Comparison of ENCODE assay signal across 8 cellular contexts in genomic region chr3:129195731-129196256, GRCh38. TPM values are rescaled to one million over a fixed set of nuclear protein-coding genes. Genes with fewer than 3 reads are reported as not detected.
DNase-seq lines count a peak whose midpoint lies in the region; ATAC-seq and TF ChIP-seq lines count a peak whose summit lies in the region.

No MANE protein-coding gene starts in this region.

- peak overlapping the region; percentile 76 to 86 (median 76) for H3K27ac ChIP-seq in esophagus muscularis mucosa (replicated peaks in 1 of 4)

- no peaks in the 10 kb centered on the region for H3K9me3 ChIP-seq in esophagus muscularis mucosa

- no peaks in the 10 kb centered on the region for H3K27me3 ChIP-seq in esophagus muscularis mucosa

- intact Hi-C loops in esophagus muscularis mucosa (cut with DNase I), result no loop called here

- ATAC-seq in GM21786 (IDR thresholded peaks at IDR 0.05; ENCODE audit: unreplicated experiment), result no peak

- no peaks in the 10 kb centered on the region for H3K27me3 Mint-ChIP-seq in neural crest cell (ENCODE audit: low read depth)

- H3K4me3 ChIP-seq in esophagus muscularis mucosa, result peak overlapping the region; percentile 12 to 33 (median 20)

- in situ Hi-C loops in G401 (cut with HindIII; ENCODE audit: low sequenced_read_pairs), result no loop called here

- TF ChIP-seq EP300 in esophagus muscularis mucosa (IDR thresholded peaks at IDR 0.05), result no peak

- no peak for TF ChIP-seq POLR2A in esophagus muscularis mucosa (IDR thresholded peaks at IDR 0.05; ENCODE audit: low read depth)

- H3K36me3 ChIP-seq in esophagus muscularis mucosa, result no peaks in the 10 kb centered on the region

- WGBS in esophagus muscularis mucosa, result 32% methylated on average over 6 of the region's 6 CpGs

- no peaks in the 10 kb centered on the region for H3K36me3 Mint-ChIP-seq in neural crest cell (ENCODE audit: low read depth)

- TF ChIP-seq CTCF in esophagus muscularis mucosa (IDR thresholded peaks at IDR 0.05), result no peak
- no peak for TF ChIP-seq CTCF in neural crest cell (conservative IDR thresholded peaks at IDR 0.05)

- H3K27ac Mint-ChIP-seq in neural crest cell (ENCODE audit: unreplicated experiment), result peak overlapping the region; percentile 2

- H3K4me1 ChIP-seq in esophagus muscularis mucosa, result peaks cover 28 to 32% (median 31%) of the 10 kb centered on the region in 4 donors

- no peaks in the 10 kb centered on the region for H3K9me3 Mint-ChIP-seq in neural crest cell

- H3K4me3 Mint-ChIP-seq in neural crest cell, result no peak overlapping the region

- H3K4me1 Mint-ChIP-seq in neural crest cell, result no peaks in the 10 kb centered on the region

- peak; percentile 94 for DNase-seq in G401 (ENCODE audit: low spot score)
- peak; percentile 84 for DNase-seq in RPMI8226
- DNase-seq in esophagus muscularis mucosa (ENCODE audit: extremely low spot score), result no peak
- no peak for DNase-seq in neural crest cell (ENCODE audit: low read depth, low spot score)
- no peak for DNase-seq in NCI-H1930 (lab: John Stamatoyannopoulos, UW)
- no peak for DNase-seq in HT-29 (ENCODE audit: low spot score)
- no peak for DNase-seq in ecto neural progenitor cell (ENCODE audit: low spot score)

RNA-seq across cellular contexts. Expression of gene CNBP, which starts 12.1 kb away (rescaled TPM):
- total RNA-seq in G401 (2014; rRNA removed; shearing (Covaris generic)), result 379 and 384 TPM in 2 replicates
- 100 to 1,000 TPM; 395 to 523 (median 469) TPM for total RNA-seq in esophagus muscularis mucosa
- 314 and 319 TPM in 2 replicates for total RNA-seq in neural crest cell
- total RNA-seq in HT-29 (2014; rRNA removed; shearing (Covaris generic)), result 289 and 305 TPM in 2 replicates

RNA-seq across cellular contexts. Expression of gene ISY1, which starts 34.9 kb away (rescaled TPM):
- total RNA-seq in G401 (2014; rRNA removed; shearing (Covaris generic)), result 30.3 and 64.2 TPM in 2 replicates
- total RNA-seq in esophagus muscularis mucosa (10 to 100 TPM; 15.4 to 26.7 (median 18.4) TPM), neural crest cell (31.4 and 34.7 TPM in 2 replicates)
- 24.2 and 25.2 TPM in 2 replicates for total RNA-seq in HT-29 (2014; rRNA removed; shearing (Covaris generic))

RNA-seq across cellular contexts. Expression of gene COPG1, which starts 53.6 kb away (rescaled TPM):
- 36.4 and 68.0 TPM in 2 replicates for total RNA-seq in G401 (2014; rRNA removed; shearing (Covaris generic))
- total RNA-seq in esophagus muscularis mucosa, result 10 to 100 TPM; 55.6 to 89.1 (median 70.4) TPM
- total RNA-seq in neural crest cell, result 116 and 122 TPM in 2 replicates
- total RNA-seq in HT-29 (2014; rRNA removed; shearing (Covaris generic)), result 186 and 190 TPM in 2 replicates

Comparison
In these comparisons a context has a peak if more than half of its experiments do, and no peak if none do; other contexts are left out.
1. DNase-seq: peak in G401 (single experiment) and RPMI8226 (single experiment); none in esophagus muscularis mucosa (single experiment), neural crest cell (single experiment), NCI-H1930 (0 of 2), HT-29 (single experiment) and ecto neural progenitor cell (single experiment).